In the genomic region with DNA sequence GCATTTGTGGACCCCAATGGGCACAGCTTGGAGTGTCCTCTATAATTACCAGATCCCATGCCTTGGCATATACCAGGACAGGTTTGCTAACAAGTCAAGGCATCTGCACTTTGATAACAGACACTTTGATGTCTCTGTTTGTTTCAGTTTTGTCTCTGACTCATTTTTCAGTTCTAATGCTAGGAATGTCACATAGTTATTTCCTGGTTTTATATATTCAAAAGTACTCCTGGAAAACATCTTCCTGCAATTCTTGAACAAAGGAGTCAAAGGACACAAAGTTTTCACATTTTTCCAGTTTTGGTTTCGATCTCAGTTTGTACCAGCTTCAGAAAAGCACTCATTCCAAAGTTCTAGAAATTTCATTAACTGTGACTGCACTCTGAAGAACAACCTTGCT, we compare ENCODE assay signal across 14 cellular contexts.
DNase-seq lines count a peak whose midpoint lies in the region; ATAC-seq and TF ChIP-seq lines count a peak whose summit lies in the region.
"Had no signal": no experiment of that assay in that cellular context is flagged by ENCODE, and none has a peak within 500 bp of the region (broad histone marks: within the 10 kb centered on the region; RNA-seq: fewer than 3 reads in every experiment).

No MANE protein-coding gene starts in this region.

- H2AFZ ChIP-seq in mammary epithelial cell (ENCODE audit: low read depth, low read length): no peak overlapping the region
- H2AFZ ChIP-seq in OCI-LY3 (ENCODE audit: low read depth, low read length): no peak overlapping the region

- H3K4me1 Mint-ChIP-seq in stimulated activated naive B cell treated with anti-CD40 and anti-IgM and Interleukin-4, amounts not matched to agents 10 μg/mL and 1 μg/mL and 100 μg/mL, for 72 hours: peaks cover 12 to 18% of the 10 kb centered on the region in 2 donors

- H3K4me1 ChIP-seq in mammary epithelial cell (ENCODE audit: insufficient read depth, low read length) (peaks cover 8% of the 10 kb centered on the region), breast epithelium (no peaks in the 10 kb centered on the region), OCI-LY3 (ENCODE audit: low read length) (peaks cover 79% of the 10 kb centered on the region), thoracic aorta (ENCODE audit: control insufficient read depth in 1 of 2, low read depth in 2 of 2) (peaks cover 0 to 45% of the 10 kb centered on the region in 2 donors)

- no peaks in the 10 kb centered on the region for H4K20me1 ChIP-seq in mammary epithelial cell (ENCODE audit: insufficient read depth, low read length)
- no peaks in the 10 kb centered on the region for H4K20me1 ChIP-seq in OCI-LY3 (ENCODE audit: insufficient read depth, low read length)

- no TSS peak for BruUV-seq in mammary epithelial cell (replicated peaks; lab: Mats Ljungman, UMichigan)

- H3K4me2 ChIP-seq in mammary epithelial cell (ENCODE audit: insufficient read depth, low read depth, low read length): peak overlapping the region; percentile 23
- H3K4me2 ChIP-seq in OCI-LY3 (ENCODE audit: low read length): peak overlapping the region; percentile 73

- H3K27me3 ChIP-seq in mammary epithelial cell (ENCODE audit: insufficient read depth, low read length): no peaks in the 10 kb centered on the region
- no peaks in the 10 kb centered on the region for H3K27me3 ChIP-seq in breast epithelium
- no peaks in the 10 kb centered on the region for H3K27me3 ChIP-seq in OCI-LY3 (ENCODE audit: low read depth, low read length)
- H3K27me3 ChIP-seq in thoracic aorta (replicated peaks; ENCODE audit: insufficient read depth): no peaks in the 10 kb centered on the region

- no peaks in the 10 kb centered on the region for H3K27me3 Mint-ChIP-seq in stimulated activated naive B cell treated with anti-CD40 and anti-IgM and Interleukin-4, amounts not matched to agents 10 μg/mL and 1 μg/mL and 100 μg/mL, for 72 hours

- TF ChIP-seq POLR2A in breast epithelium (IDR thresholded peaks at IDR 0.05): no peak

- dilution Hi-C loops in mammary epithelial cell (cut with HindIII; ENCODE audit: low sequenced_read_pairs): no loop called here

- no peak overlapping the region for H3K27ac Mint-ChIP-seq in stimulated activated naive B cell treated with anti-CD40 and anti-IgM and Interleukin-4, amounts not matched to agents 10 μg/mL and 1 μg/mL and 100 μg/mL, for 72 hours

- H3K36me3 ChIP-seq in mammary epithelial cell (ENCODE audit: insufficient read depth, low read length) (no peaks in the 10 kb centered on the region), breast epithelium (no peaks in the 10 kb centered on the region), OCI-LY3 (replicated peaks; ENCODE audit: low read depth, low read length) (no peaks in the 10 kb centered on the region), thoracic aorta (no peaks in the 10 kb centered on the region)

- 100% methylated on average over 1 of the region's 1 CpG for WGBS in mammary epithelial cell (ENCODE audit: low coverage, missing lambda C conversion rate)

- H3K4me3 Mint-ChIP-seq in stimulated activated naive B cell treated with anti-CD40 and anti-IgM and Interleukin-4, amounts not matched to agents 10 μg/mL and 1 μg/mL and 100 μg/mL, for 72 hours: no peak overlapping the region
- H3K4me3 Mint-ChIP-seq: nephron had no signal

- H3K9me3 ChIP-seq in mammary epithelial cell (replicated peaks; ENCODE audit: insufficient read depth, low read length): no peaks in the 10 kb centered on the region
- no peaks in the 10 kb centered on the region for H3K9me3 ChIP-seq in breast epithelium
- no peaks in the 10 kb centered on the region for H3K9me3 ChIP-seq in OCI-LY3 (ENCODE audit: insufficient read depth, low read length)
- no peaks in the 10 kb centered on the region for H3K9me3 ChIP-seq in thoracic aorta

- H3K79me2 ChIP-seq in mammary epithelial cell (ENCODE audit: insufficient read depth, low read length) (no peaks in the 10 kb centered on the region), OCI-LY3 (ENCODE audit: low read length) (no peaks in the 10 kb centered on the region)

- no peak for TF ChIP-seq CTCF in mammary epithelial cell (conservative IDR thresholded peaks at IDR 0.05 in 1 of 2, IDR thresholded peaks at IDR 0.05 in 1 of 2; ENCODE audit: extremely low read depth in 1 of 2, insufficient read depth in 1 of 2, low read depth in 1 of 2, low read length in 2 of 2)
- TF ChIP-seq CTCF in breast epithelium (IDR thresholded peaks at IDR 0.05): no peak
- no peak for TF ChIP-seq CTCF in OCI-LY3 (IDR thresholded peaks at IDR 0.05; ENCODE audit: low read depth, low read length)
- no peak for TF ChIP-seq CTCF in fibroblast of the aortic adventitia (IDR thresholded peaks at IDR 0.05; ENCODE audit: insufficient read depth, low read length)
- TF ChIP-seq CTCF in thoracic aorta (IDR thresholded peaks at IDR 0.05): no peak

- intact Hi-C loops in mammary epithelial cell (cut with micrococcal nuclease): no loop called here
- intact Hi-C loops in breast epithelium (cut with DNase I; ENCODE audit: low total_unique reads): no loop called here

- H3K9me3 Mint-ChIP-seq in stimulated activated naive B cell treated with anti-CD40 and anti-IgM and Interleukin-4, amounts not matched to agents 10 μg/mL and 1 μg/mL and 100 μg/mL, for 72 hours: no peaks in the 10 kb centered on the region
- H3K9me3 Mint-ChIP-seq: nephron had no signal

- H3K27ac ChIP-seq in mammary epithelial cell (ENCODE audit: insufficient read depth, low read depth, low read length) (no peak overlapping the region), breast epithelium (no peak overlapping the region), OCI-LY3 (ENCODE audit: low read length) (peak overlapping the region; percentile 90), thoracic aorta (peak overlapping the region; percentile 33 to 57)

- CTCF ChIA-PET in mammary epithelial cell (lab: Charles Lee; ENCODE audit: low non-redundant PET): interaction anchor here (0.6 kb wide), 1 partner anchor 36 kb away, joined by 4 read pairs; no protein-coding TSS in a partner anchor

- H3K36me3 Mint-ChIP-seq in stimulated activated naive B cell treated with anti-CD40 and anti-IgM and Interleukin-4, amounts not matched to agents 10 μg/mL and 1 μg/mL and 100 μg/mL, for 72 hours: peaks cover 2 to 3% of the 10 kb centered on the region in 2 donors

- no peak overlapping the region for H3K4me3 ChIP-seq in mammary epithelial cell (replicated peaks in 1 of 3; ENCODE audit: insufficient read depth in 1 of 3, low read depth in 2 of 3, low read length in 3 of 3)
- H3K4me3 ChIP-seq in breast epithelium: no peak overlapping the region
- peak overlapping the region; percentile 13; the same call in 1 of the 2 replicates for H3K4me3 ChIP-seq in OCI-LY3 (ENCODE audit: low read length)
- no peak overlapping the region for H3K4me3 ChIP-seq in fibroblast of the aortic adventitia (ENCODE audit: low read depth, low read length)
- H3K4me3 ChIP-seq in thoracic aorta: peak overlapping the region; percentile 4

- in situ Hi-C loops in mammary epithelial cell (cut with MboI; ENCODE audit: low sequenced_read_pairs in 2 of 2): no loop called here

- DNase-seq in mammary epithelial cell (peak; percentile 26), breast epithelium (ENCODE audit: low spot score in 2 of 2) (no peak), fibroblast of the aortic adventitia (ENCODE audit: low read depth) (peak; percentile 61), thoracic aorta (ENCODE audit: low spot score) (no peak), NCI-H2227 treated with DMSO at 0.1 percent for 48 hours (lab: John Stamatoyannopoulos, UW) (no peak)
- no peak for DNase-seq in stimulated activated naive B cell treated with anti-CD40 and anti-IgM and Interleukin-4, amounts not matched to agents 10 μg/mL and 1 μg/mL and 100 μg/mL, for 72 hours
- DNase-seq: ACHN; activated effector memory CD4-positive, alpha-beta T cell treated with Interleukin-2 at 50 U/mL for 16 hours; NCI-H1048; NCI-H82; stimulated activated CD4-positive, alpha-beta T cell treated with anti-CD3 and anti-CD28 coated beads, Interleukin-1b, Interleukin-23, amount 100 ng/mL, for 48 hours had no signal

- ATAC-seq in thoracic aorta (ENCODE audit: insufficient number of reproducible peaks, low FRiP score, low read depth) (no peak), HG03139 (IDR thresholded peaks at IDR 0.05; ENCODE audit: unreplicated experiment) (no peak)
- no peak for ATAC-seq in stimulated activated naive B cell treated with anti-CD40 and anti-IgM and Interleukin-4, amounts not matched to agents 10 μg/mL and 1 μg/mL and 100 μg/mL, for 72 hours (replicated peaks)

- no peak overlapping the region for H3K9ac ChIP-seq in mammary epithelial cell (ENCODE audit: insufficient read depth, low read length)
- H3K9ac ChIP-seq in OCI-LY3 (ENCODE audit: low read length): peak overlapping the region; percentile 59; the same call in 1 of the 2 replicates

Comparison
In these comparisons a context has a peak if more than half of its experiments do, and no peak if none do; other contexts are left out.
1. DNase-seq: peak in mammary epithelial cell (single experiment) and fibroblast of the aortic adventitia (single experiment); none in breast epithelium (0 of 2), thoracic aorta (single experiment), NCI-H2227 treated with DMSO at 0.1 percent for 48 hours (single experiment) and stimulated activated naive B cell treated with anti-CD40 and anti-IgM and Interleukin-4, amounts not matched to agents 10 μg/mL and 1 μg/mL and 100 μg/mL, for 72 hours (single experiment).
2. H3K27ac ChIP-seq: peak in OCI-LY3 (single experiment) and thoracic aorta (2 of 2); none in mammary epithelial cell (single experiment) and breast epithelium (0 of 2).
3. H3K4me3 ChIP-seq: peak in OCI-LY3 (single experiment) and thoracic aorta (single experiment); none in mammary epithelial cell (0 of 3), breast epithelium (0 of 3) and fibroblast of the aortic adventitia (single experiment).